In the genomic region with DNA sequence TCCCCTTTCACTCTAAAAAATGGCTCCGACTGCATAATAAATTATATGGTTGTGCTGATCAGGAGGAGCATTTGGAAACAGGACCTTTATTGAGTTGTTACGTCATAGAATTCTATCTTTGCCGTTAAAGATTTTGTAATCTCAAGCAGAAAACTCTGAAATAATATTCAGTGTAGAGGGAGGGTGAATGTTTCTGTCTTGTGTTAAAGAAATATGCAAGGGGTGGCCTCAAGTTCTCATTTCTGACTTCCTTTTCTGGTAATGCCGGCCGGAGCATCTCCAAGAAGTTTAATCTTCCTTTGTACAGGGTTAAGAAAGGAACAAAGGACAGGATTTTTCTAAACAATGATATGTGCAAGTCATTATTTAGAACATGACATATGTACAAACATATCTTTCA, we compare ENCODE assay signal across 9 cellular contexts.
DNase-seq lines count a peak whose midpoint lies in the region; ATAC-seq, FAIRE-seq and TF ChIP-seq lines count a peak whose summit lies in the region.
"Had no signal": no experiment of that assay in that cellular context is flagged by ENCODE, and none has a peak within 500 bp of the region (broad histone marks: within the 10 kb centered on the region; RNA-seq: fewer than 3 reads in every experiment).

No MANE protein-coding gene starts in this region.

- H3K4me2 ChIP-seq in endothelial cell of umbilical vein (ENCODE audit: insufficient read depth, low read length), result peak overlapping the region; percentile 57

- H3K27ac ChIP-seq in endothelial cell of umbilical vein (ENCODE audit: insufficient read depth, low read depth, low read length), result peak overlapping the region; percentile 83

- DNase-seq in GM19239 (ENCODE audit: insufficient read length, low spot score), result no peak
- peak; percentile 92 for DNase-seq in NOMO-1 treated with DMSO at 0.1 percent for 48 hours (lab: John Stamatoyannopoulos, UW; ENCODE audit: unreplicated experiment)
- no peak for DNase-seq in endothelial cell of umbilical vein (ENCODE audit: low read depth, low spot score)
- DNase-seq in pons (ENCODE audit: low spot score), result peak; percentile 26
- DNase-seq in GM13977 (ENCODE audit: low spot score), result no peak
- DNase-seq in NAMALWA (ENCODE audit: low spot score), result no peak

- no peak for TF ChIP-seq CTCF in endothelial cell of umbilical vein (IDR thresholded peaks at IDR 0.05; ENCODE audit: extremely low read depth in 1 of 2, insufficient read depth in 1 of 2, low read depth in 1 of 2, low read length in 2 of 2)
- no peak for TF ChIP-seq CTCF in GM13977 (IDR thresholded peaks at IDR 0.05; ENCODE audit: extremely low read depth, insufficient read depth, missing control alignments)

- no peaks in the 10 kb centered on the region for H3K79me2 ChIP-seq in endothelial cell of umbilical vein (ENCODE audit: control insufficient read depth, insufficient read depth, low read length)

- peak overlapping the region; percentile 1 for H2AFZ ChIP-seq in endothelial cell of umbilical vein (ENCODE audit: low read depth, low read length)

- H3K9me1 ChIP-seq in endothelial cell of umbilical vein (replicated peaks; ENCODE audit: control insufficient read depth, extremely low read depth, insufficient read depth, low read length), result no peaks in the 10 kb centered on the region

- H3K4me3 ChIP-seq in endothelial cell of umbilical vein (replicated peaks in 1 of 3; ENCODE audit: insufficient read depth in 1 of 3, low read depth in 1 of 3, low read length in 3 of 3), result no peak overlapping the region

- H3K9me3 ChIP-seq in endothelial cell of umbilical vein (replicated peaks; ENCODE audit: control insufficient read depth, insufficient read depth, low read length), result no peaks in the 10 kb centered on the region

- in situ Hi-C loops in GM13977 (cut with MboI; ENCODE audit: low pct_unique_long_range_greater_than_20kb, low sequenced_read_pairs, unreplicated experiment), result loop anchor here (25.0 kb wide), 2 partner anchors 298 to 498 kb away; a partner anchor contains a TSS

- FAIRE-seq in GM19239 (lab: Jason Lieb, UNC) (peak; percentile 8), endothelial cell of umbilical vein (lab: Jason Lieb, UNC) (no peak)
- FAIRE-seq: colon had no signal

- dilution Hi-C loops in endothelial cell of umbilical vein (cut with MboI; ENCODE audit: extremely low pct_ligation_motif_present, low sequenced_read_pairs), result no loop called here

- no peak for TF ChIP-seq POLR2A in endothelial cell of umbilical vein (IDR thresholded peaks at IDR 0.05; ENCODE audit: low read depth, low read length)

- intact Hi-C loops in endothelial cell of umbilical vein (cut with micrococcal nuclease), result loop anchor here (1.0 to 5.0 kb wide), 12 partner anchors 97 to 670 kb away; a partner anchor contains a TSS

- no peaks in the 10 kb centered on the region for H3K36me3 ChIP-seq in endothelial cell of umbilical vein (ENCODE audit: control insufficient read depth in 2 of 2, extremely low read depth in 1 of 2, insufficient read depth in 2 of 2, low read length in 2 of 2)

- no peak for ATAC-seq in GM19397 (IDR thresholded peaks at IDR 0.05; ENCODE audit: unreplicated experiment)
- no peak for ATAC-seq in GM21515 (IDR thresholded peaks at IDR 0.05; ENCODE audit: unreplicated experiment)

- TSS peak; percentile 40 for BruUV-seq in endothelial cell of umbilical vein (replicated peaks; lab: Mats Ljungman, UMichigan)

- H3K4me1 ChIP-seq in endothelial cell of umbilical vein (ENCODE audit: control insufficient read depth, extremely low read depth, insufficient read depth, low read length), result peaks cover 59% of the 10 kb centered on the region

- H3K9ac ChIP-seq in endothelial cell of umbilical vein (replicated peaks; ENCODE audit: extremely low read depth, insufficient read depth, low read length), result peak overlapping the region; percentile 57

- H4K20me1 ChIP-seq in endothelial cell of umbilical vein (replicated peaks; ENCODE audit: control insufficient read depth, extremely low read depth, insufficient read depth, low read length), result no peaks in the 10 kb centered on the region

- no peaks in the 10 kb centered on the region for H3K27me3 ChIP-seq in endothelial cell of umbilical vein (ENCODE audit: control insufficient read depth in 2 of 2, insufficient read depth in 2 of 2, low read length in 2 of 2)

- CTCF ChIA-PET in endothelial cell of umbilical vein (lab: Charles Lee), result interaction anchor here (0.6 to 2.0 kb wide), 49 partner anchors 8 to 536 kb away, joined by 3 to 29 read pairs (median 6); a partner anchor contains a TSS

- POLR2A ChIA-PET in endothelial cell of umbilical vein (lab: Charles Lee), result interaction anchor here (1.0 to 1.4 kb wide), 5 partner anchors 230 to 304 kb away, joined by 3 to 13 read pairs (median 6); no protein-coding TSS in a partner anchor

TF ChIP-seq in endothelial cell of umbilical vein, 7 proteins besides CTCF, POLR2A, EP300 and RAD21:
- TF ChIP-seq JUN (IDR thresholded peaks at IDR 0.05; ENCODE audit: borderline replicate concordance, insufficient read depth, insufficient read length, low read depth) (no peak), MYC (IDR thresholded peaks at IDR 0.05; ENCODE audit: low read depth, low read length) (no peak), FOS (IDR thresholded peaks at IDR 0.05; ENCODE audit: borderline replicate concordance, insufficient read depth, low read length) (no peak), POLR2AphosphoS5 (IDR thresholded peaks at IDR 0.05; ENCODE audit: insufficient read depth, low read depth, low read length) (no peak), GATA2 (IDR thresholded peaks at IDR 0.05; ENCODE audit: insufficient read depth, insufficient read length, low read depth, low read length) (no peak)

Comparison
In these comparisons a context has a peak if more than half of its experiments do, and no peak if none do; other contexts are left out.
1. DNase-seq: peak in NOMO-1 treated with DMSO at 0.1 percent for 48 hours (single experiment) and pons (single experiment); none in GM19239 (single experiment), endothelial cell of umbilical vein (single experiment), GM13977 (single experiment) and NAMALWA (single experiment).